ENCODE assay signal across 17 cellular contexts in genomic region chr1:201491896-201492511, GRCh38. TPM values are rescaled to one million over a fixed set of nuclear protein-coding genes. Genes with fewer than 3 reads are reported as not detected.
DNase-seq lines count a peak whose midpoint lies in the region; ATAC-seq, FAIRE-seq and TF ChIP-seq lines count a peak whose summit lies in the region.
"Had no signal": no experiment of that assay in that cellular context is flagged by ENCODE, and none has a peak within 500 bp of the region (broad histone marks: within the 10 kb centered on the region; RNA-seq: fewer than 3 reads in every experiment).

No MANE protein-coding gene starts in this region.

- CTCF ChIA-PET in HEK293 (lab: Yijun Ruan, JAX), result interaction anchor here (1.0 to 14.9 kb wide), 3 partner anchors 10 to 40 kb away, joined by 4 to 471 read pairs (median 23); no protein-coding TSS in a partner anchor

- no peak for ATAC-seq in thoracic aorta (ENCODE audit: insufficient number of reproducible peaks, low FRiP score, low read depth)
- ATAC-seq: HCT116 had no signal

- 48 to 81% (median 79%) methylated on average over 3 of the region's 3 CpGs for WGBS in adrenal gland, 4 donors

- TF ChIP-seq POLR2A in adrenal gland (IDR thresholded peaks at IDR 0.05) (no peak), GM12892 (IDR thresholded peaks at IDR 0.05; ENCODE audit: low read depth, low read length) (no peak)

- TF ChIP-seq CTCF in HEK293 (tag by site-specific recombination; IDR thresholded peaks at IDR 0.05) (no peak), chondrocyte (IDR thresholded peaks at IDR 0.05) (no peak), thoracic aorta (IDR thresholded peaks at IDR 0.05) (no peak), adrenal gland (IDR thresholded peaks at IDR 0.05) (no peak)

- no peaks in the 10 kb centered on the region for H3K9me3 Mint-ChIP-seq in chondrocyte (ENCODE audit: low read depth)
- H3K9me3 Mint-ChIP-seq: CD4-positive, CD25-positive, alpha-beta regulatory T cell had no signal

- no peaks in the 10 kb centered on the region for H3K36me3 ChIP-seq in HEK293 (ENCODE audit: control insufficient read depth in 2 of 2, insufficient read depth in 1 of 2, low read length in 2 of 2)
- peaks cover 92% of the 10 kb centered on the region for H3K36me3 ChIP-seq in muscle layer of colon (ENCODE audit: insufficient read depth, low read length)
- H3K36me3 ChIP-seq in thoracic aorta, result peaks cover 57% of the 10 kb centered on the region
- peaks cover 0 to 17% of the 10 kb centered on the region in 2 donors for H3K36me3 ChIP-seq in adrenal gland (replicated peaks in 1 of 2)

- POLR2A ChIA-PET in HEK293 (lab: Yijun Ruan, JAX), result interaction anchor here (0.8 to 2.1 kb wide), 3 partner anchors 10 to 23 kb away, joined by 3 to 5 read pairs (median 3); partner anchors contain the start of gene PHLDA3

- H3K9me3 ChIP-seq in HEK293 (ENCODE audit: control insufficient read depth, insufficient read depth, low read depth, low read length), result no peaks in the 10 kb centered on the region
- H3K9me3 ChIP-seq in muscle layer of colon (ENCODE audit: low read length), result no peaks in the 10 kb centered on the region
- no peaks in the 10 kb centered on the region for H3K9me3 ChIP-seq in thoracic aorta
- no peaks in the 10 kb centered on the region for H3K9me3 ChIP-seq in adrenal gland (replicated peaks in 1 of 3)
- H3K9me3 ChIP-seq: SJSA1 had no signal

- H3K27me3 ChIP-seq in muscle layer of colon (ENCODE audit: control insufficient read depth in 1 of 2, insufficient read depth in 2 of 2, low read length in 2 of 2), result no peaks in the 10 kb centered on the region
- H3K27me3 ChIP-seq in thoracic aorta (replicated peaks; ENCODE audit: insufficient read depth), result no peaks in the 10 kb centered on the region
- no peaks in the 10 kb centered on the region for H3K27me3 ChIP-seq in adrenal gland
- H3K27me3 ChIP-seq: SJSA1 had no signal

- H3K27ac ChIP-seq in HEK293 (ENCODE audit: extremely low read depth, low read depth, low read length) (no peak overlapping the region), muscle layer of colon (ENCODE audit: low read depth, low read length) (peak overlapping the region; percentile 97), thoracic aorta (peak overlapping the region; percentile 78 to 96), adrenal gland (peak overlapping the region in 2 of 5 donors; percentile 43 to 86)
- H3K27ac ChIP-seq: HL-60, SJSA1 had no signal

- FAIRE-seq in GM12892 (lab: Jason Lieb, UNC), result no peak

- H3K27ac Mint-ChIP-seq in chondrocyte (ENCODE audit: unreplicated experiment), result peak overlapping the region; percentile 57
- H3K27ac Mint-ChIP-seq: activated naive CD8-positive, alpha-beta T cell treated with anti-CD3 and anti-CD28 coated beads, Interleukin-2, amount 10 ng/mL, durations not matched to agents 7 days and 5 days had no signal

- H3K4me3 ChIP-seq in HEK293 (ENCODE audit: low read depth, low read length), result no peak overlapping the region
- H3K4me3 ChIP-seq in muscle layer of colon (ENCODE audit: low read depth in 1 of 2, low read length in 2 of 2), result peak overlapping the region in 1 of 2 donors; percentile 20
- H3K4me3 ChIP-seq in thoracic aorta, result no peak overlapping the region
- H3K4me3 ChIP-seq in adrenal gland, result no peak overlapping the region
- H3K4me3 ChIP-seq: SJSA1 had no signal

- H3K4me1 ChIP-seq in HEK293 (ENCODE audit: control insufficient read depth, insufficient read depth, low read length) (no peaks in the 10 kb centered on the region), muscle layer of colon (ENCODE audit: insufficient read depth, low read length) (peaks cover 96% of the 10 kb centered on the region), thoracic aorta (ENCODE audit: control insufficient read depth in 1 of 2, low read depth in 2 of 2) (peaks cover 74 to 98% of the 10 kb centered on the region in 2 donors), adrenal gland (replicated peaks in 1 of 2) (peaks cover 25 to 81% of the 10 kb centered on the region in 2 donors)

- peaks cover 81% of the 10 kb centered on the region for H3K4me1 Mint-ChIP-seq in chondrocyte (ENCODE audit: low read depth)

- no peak overlapping the region for H3K4me3 Mint-ChIP-seq in chondrocyte (ENCODE audit: unreplicated experiment)
- H3K4me3 Mint-ChIP-seq: activated naive CD8-positive, alpha-beta T cell treated with anti-CD3 and anti-CD28 coated beads, Interleukin-2, amount 10 ng/mL, durations not matched to agents 7 days and 5 days; CD4-positive, CD25-positive, alpha-beta regulatory T cell had no signal

- DNase-seq in chondrocyte (ENCODE audit: low spot score), result no peak
- DNase-seq in thoracic aorta (ENCODE audit: low spot score), result no peak
- DNase-seq in adrenal gland, result no peak
- DNase-seq in GM12892 (ENCODE audit: insufficient read length), result no peak
- DNase-seq in NCI-H1092 treated with DMSO at 0.1 percent for 48 hours (lab: John Stamatoyannopoulos, UW), result no peak
- DNase-seq: activated naive CD8-positive, alpha-beta T cell treated with anti-CD3 and anti-CD28 coated beads, Interleukin-2, amount 10 ng/mL, durations not matched to agents 7 days and 5 days; CD4-positive, CD25-positive, alpha-beta regulatory T cell; GDM1; glutamatergic neuron; kidney glomerular epithelial cell; NCI-H2081 treated with DMSO at 0.1 percent for 48 hours; NK-92 treated with Interleukin-12 subunit alpha and Interleukin-12 subunit beta, amount 100 ng/mL, for 24 hours had no signal

- H3K9ac ChIP-seq in muscle layer of colon (ENCODE audit: low read length), result peak overlapping the region; percentile 1

- intact Hi-C loops in adrenal gland (cut with DNase I), result no loop called here

- no peaks in the 10 kb centered on the region for H3K27me3 Mint-ChIP-seq in chondrocyte (ENCODE audit: low read depth)
- H3K27me3 Mint-ChIP-seq: activated naive CD8-positive, alpha-beta T cell treated with anti-CD3 and anti-CD28 coated beads, Interleukin-2, amount 10 ng/mL, durations not matched to agents 7 days and 5 days; CD4-positive, CD25-positive, alpha-beta regulatory T cell had no signal

- no peaks in the 10 kb centered on the region for H3K36me3 Mint-ChIP-seq in chondrocyte (ENCODE audit: low read depth)

TF ChIP-seq in HEK293, 187 proteins besides CTCF, POLR2A, EP300 and RAD21:
- no peak for TF ChIP-seq ZNF555 (tag by site-specific recombination; conservative IDR thresholded peaks at IDR 0.05)
- TF ChIP-seq GLIS1 (tag by site-specific recombination; IDR thresholded peaks at IDR 0.05), result peak; percentile 67
TF ChIP-seq in HEK293: peak in this region for 1.

RNA-seq across cellular contexts. Expression of gene CSRP1, which starts 14.9 kb away (rescaled TPM):
- total RNA-seq in chondrocyte (1.3 to 7.1 TPM (median 5.9 TPM) in 3 replicates), thoracic aorta (1,000 to 10,000 TPM; 2,051 to 3,060 TPM), adrenal gland (100 to 1,000 TPM in 5 of 8 donors, 10 to 100 TPM in 3; 67.6 to 470 (median 200) TPM)
- polyA plus RNA-seq in adrenal gland, result 100 to 1,000 TPM in 2 of 3 donors, 10 to 100 TPM in 1; 85.6 to 159 (median 156) TPM
- 35.2 TPM for polyA plus RNA-seq in GM12892 (2012; ENCODE audit: missing spikeins)

RNA-seq across cellular contexts. Expression of gene PHLDA3, which starts 23.0 kb away (rescaled TPM):
- total RNA-seq in chondrocyte (111 to 120 TPM (median 115 TPM) in 3 replicates), thoracic aorta (100 to 1,000 TPM in 1 of 2 donors, 10 to 100 TPM in 1; 65.7 to 134 TPM), adrenal gland (10 to 100 TPM; 14.5 to 64.7 (median 30.6) TPM)
- 10 to 100 TPM in 2 of 3 donors, 1 to 10 TPM in 1; 2.1 to 30.7 (median 30.4) TPM for polyA plus RNA-seq in adrenal gland
- 5.7 TPM for polyA plus RNA-seq in GM12892 (2012; ENCODE audit: missing spikeins)

RNA-seq across cellular contexts. Expression of gene NAV1, which starts 46.9 kb away (rescaled TPM):
- 201 to 294 TPM (median 211 TPM) in 3 replicates for total RNA-seq in chondrocyte
- total RNA-seq in thoracic aorta, result 100 to 1,000 TPM; 126 to 255 TPM
- total RNA-seq in adrenal gland, result 10 to 100 TPM; 12.4 to 21.9 (median 17.1) TPM
- polyA plus RNA-seq in adrenal gland, result 10 to 100 TPM in 1 of 3 donors, 1 to 10 TPM in 2; 3.0 to 11.3 (median 4.4) TPM
- polyA plus RNA-seq in GM12892 (2012; ENCODE audit: missing spikeins), result 0.61 TPM
